9 cellular contexts compared by ENCODE assay signal in the genomic region with DNA sequence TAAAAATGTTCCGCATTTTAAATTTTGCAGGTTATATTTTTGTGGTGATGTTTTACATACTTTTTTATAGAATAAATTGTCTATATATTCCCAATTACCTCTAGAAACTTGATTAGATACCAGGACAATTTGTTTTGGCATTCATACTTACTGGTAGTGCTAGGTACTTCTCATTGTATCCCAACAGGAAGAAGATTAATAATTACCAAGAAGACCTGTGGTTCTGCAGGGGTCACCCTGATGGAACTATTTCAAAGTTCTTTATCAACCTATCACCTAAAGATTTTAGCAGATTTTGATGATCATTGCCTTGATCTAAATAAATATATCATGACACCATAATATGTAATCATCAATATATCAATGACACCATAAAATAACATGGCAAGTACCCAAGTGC. TPM values are rescaled to one million over a fixed set of nuclear protein-coding genes. Genes with fewer than 3 reads are reported as not detected.
"Had no signal": no experiment of that assay in that cellular context is flagged by ENCODE, and none has a peak within 500 bp of the region (broad histone marks: within the 10 kb centered on the region; RNA-seq: fewer than 3 reads in every experiment).

No MANE protein-coding gene starts in this region.

- H3K27ac ChIP-seq: HL-60 had no signal

- H3K27ac Mint-ChIP-seq: GM23338, H9 had no signal

- DNase-seq: H9, HCEC 1CT, IMR-90 had no signal

- ATAC-seq: GM23338, K562 had no signal

- H3K4me3 Mint-ChIP-seq: GM23338, H9 had no signal

- H3K9me3 Mint-ChIP-seq: GM23338 had no signal

- H2AFZ ChIP-seq: GM23338 had no signal

- H3K4me2 ChIP-seq: GM23338 had no signal

- FAIRE-seq: H1, H54, K562 had no signal

- H3K4me3 ChIP-seq: GM23338, K562 had no signal

RNA-seq across cellular contexts. Expression of a gene that starts 22.5 kb away (rescaled TPM):
- total RNA-seq: GM23338, H1, H9, HT1080, IMR-90, K562 had no signal
- polyA plus RNA-seq: GM23338, H1, IMR-90 had no signal
